ENCODE assay signal across 8 cellular contexts in genomic region chr6:45663181-45664180, GRCh38.
DNase-seq lines count a peak whose midpoint lies in the region; ATAC-seq, FAIRE-seq and TF ChIP-seq lines count a peak whose summit lies in the region.

No MANE protein-coding gene starts in this region.

- in situ Hi-C loops in K562 (cut with MboI) (no loop called here), HepG2 (cut with HindIII; ENCODE audit: extremely low pct_ligation_motif_present, low pct_unique_long_range_greater_than_20kb) (no loop called here)

- ATAC-seq in K562: peak; percentile 32; the same call in 1 of the 3 replicates
- ATAC-seq in HepG2: peak; percentile 20; the same call in 2 of the 3 replicates

- no peak for TF ChIP-seq CTCF in K562 (IDR thresholded peaks at IDR 0.05 in 2 of 3, conservative IDR thresholded peaks at IDR 0.05 in 1 of 3; ENCODE audit: insufficient read depth in 2 of 3, low read depth in 1 of 3, low read length in 3 of 3)
- no peak for TF ChIP-seq CTCF in HepG2 (CRISPR knock-in tag; IDR thresholded peaks at IDR 0.05)

- H3K27me3 ChIP-seq in K562 (ENCODE audit: control insufficient read depth in 2 of 2, insufficient read depth in 2 of 2, low read length in 2 of 2) (peaks cover 34 to 64% of the 10 kb centered on the region in 2 experiments), HepG2 (ENCODE audit: control insufficient read depth in 1 of 2, insufficient read depth in 2 of 2, low read length in 2 of 2) (peaks cover 8 to 37% of the 10 kb centered on the region in 2 experiments)

- H3K27ac ChIP-seq in K562 (ENCODE audit: extremely low read depth, low read depth, low read length) (no peak overlapping the region), HepG2 (ENCODE audit: extremely low read length, insufficient read depth, low read length) (no peak overlapping the region)

- no peak for TF ChIP-seq EP300 in K562 (IDR thresholded peaks at IDR 0.05; ENCODE audit: low read length)
- TF ChIP-seq EP300 in HepG2 (IDR thresholded peaks at IDR 0.05; ENCODE audit: low read depth in 2 of 2, low read length in 2 of 2): no peak
- TF ChIP-seq EP300 in HepG2 (CRISPR knock-in tag; IDR thresholded peaks at IDR 0.05; ENCODE audit: borderline replicate concordance): no peak

- no peak for TF ChIP-seq POLR2A in K562 (conservative IDR thresholded peaks at IDR 0.05)
- TF ChIP-seq POLR2A in HepG2 (IDR thresholded peaks at IDR 0.05; ENCODE audit: insufficient read depth in 1 of 2, low read depth in 2 of 2, low read length in 2 of 2): no peak

- WGBS in K562 (ENCODE audit: insufficient coverage, low coverage, missing lambda C conversion rate): 2% methylated on average over 74 of the region's 91 CpGs
- WGBS in HepG2 (ENCODE audit: low lambda C conversion rate): 43% methylated on average over 75 of the region's 91 CpGs

- H3K9ac ChIP-seq in K562 (ENCODE audit: insufficient read depth in 1 of 2, low read depth in 2 of 2, low read length in 2 of 2): no peak overlapping the region
- H3K9ac ChIP-seq in HepG2 (ENCODE audit: insufficient read depth, low read depth, low read length): no peak overlapping the region

- H3K4me1 ChIP-seq in K562 (replicated peaks in 1 of 2; ENCODE audit: control insufficient read depth in 2 of 2, insufficient read depth in 2 of 2, low read length in 2 of 2) (peaks cover 0 to 9% of the 10 kb centered on the region in 2 experiments; a peak in 1 of 5 replicates), HepG2 (ENCODE audit: insufficient read depth, low read length) (no peaks in the 10 kb centered on the region)

- no TSS peak for BruUV-seq in K562 (replicated peaks; lab: Mats Ljungman, UMichigan)
- no TSS peak for BruUV-seq in HepG2 (replicated peaks; lab: Mats Ljungman, UMichigan)

- POLR2A ChIA-PET in K562 (lab: Yijun Ruan, JAX): interaction anchor here (1.0 kb wide), 1 partner anchor 202 kb away, joined by 4 read pairs; no protein-coding TSS in a partner anchor
- POLR2A ChIA-PET in HepG2 (lab: Yijun Ruan, JAX): no interaction called here

- DNase-seq in T-helper 2 cell: peak in 3 of 5 experiments; percentile 11 to 78 (median 30)
- no peak for DNase-seq in K562 (ENCODE audit: extremely low read depth in 1 of 4, low spot score in 3 of 4)
- no peak for DNase-seq in HepG2 (ENCODE audit: low spot score)
- DNase-seq in stimulated activated CD4-positive, alpha-beta T cell treated with anti-CD3 and anti-CD28 coated beads, TNF-alpha, amount 100 ng/mL, for 1 hour (ENCODE audit: low read depth in 3 of 3, low spot score in 1 of 3): peak in 2 of 3 donors; percentile 10 to 22
- DNase-seq in 8988T: no peak
- DNase-seq in NCI-H226: no peak
- no peak for DNase-seq in NCI-H1092 treated with DMSO at 0.1 percent for 48 hours (lab: John Stamatoyannopoulos, UW)
- DNase-seq in RPMI8226: no peak

- H3K36me3 ChIP-seq in K562 (ENCODE audit: control insufficient read depth, insufficient read depth, low read length) (no peaks in the 10 kb centered on the region), HepG2 (replicated peaks in 1 of 2; ENCODE audit: control insufficient read depth in 1 of 2, insufficient read depth in 2 of 2, low read length in 2 of 2) (no peaks in the 10 kb centered on the region)

- H3K4me3 ChIP-seq in K562 (no peak overlapping the region), HepG2 (replicated peaks in 1 of 3; ENCODE audit: insufficient read depth in 1 of 3, low read depth in 2 of 3, low read length in 3 of 3) (no peak overlapping the region)

- H3K9me3 ChIP-seq in K562 (replicated peaks; ENCODE audit: control insufficient read depth, insufficient read depth, low read depth, low read length) (no peaks in the 10 kb centered on the region), HepG2 (ENCODE audit: low read length) (no peaks in the 10 kb centered on the region)

- no peaks in the 10 kb centered on the region for H3K9me1 ChIP-seq in K562 (ENCODE audit: control insufficient read depth, insufficient read depth, low read length)

- intact Hi-C loops in K562 (cut with micrococcal nuclease): no loop called here
- intact Hi-C loops in HepG2 (cut with micrococcal nuclease; ENCODE audit: unreplicated experiment): no loop called here

- H3K4me2 ChIP-seq in K562 (ENCODE audit: insufficient read depth, low read length) (no peak overlapping the region), HepG2 (ENCODE audit: low read depth, low read length) (no peak overlapping the region)

- no peak overlapping the region for H2AFZ ChIP-seq in K562 (ENCODE audit: low read depth, low read length)
- H2AFZ ChIP-seq in HepG2 (ENCODE audit: low read length): no peak overlapping the region

- TF ChIP-seq RAD21 in K562 (CRISPR knock-in tag; conservative IDR thresholded peaks at IDR 0.05 in 1 of 2, IDR thresholded peaks at IDR 0.05 in 1 of 2) (no peak), HepG2 (CRISPR knock-in tag; IDR thresholded peaks at IDR 0.05) (no peak)

- no peaks in the 10 kb centered on the region for H3K79me2 ChIP-seq in K562 (ENCODE audit: control insufficient read depth, insufficient read depth, low read length)
- no peaks in the 10 kb centered on the region for H3K79me2 ChIP-seq in HepG2 (ENCODE audit: insufficient read depth, low read length)

- no peaks in the 10 kb centered on the region for H4K20me1 ChIP-seq in K562 (replicated peaks; ENCODE audit: control insufficient read depth, insufficient read depth, low read length)
- H4K20me1 ChIP-seq in HepG2 (ENCODE audit: insufficient read depth, low read length): no peaks in the 10 kb centered on the region

- CTCF ChIA-PET in K562 (lab: Yijun Ruan, JAX; ENCODE audit: low intra/inter-chr PET ratio): no interaction called here
- CTCF ChIA-PET in HepG2 (lab: Yijun Ruan, JAX; ENCODE audit: low intra/inter-chr PET ratio, low total read pairs): no interaction called here

- FAIRE-seq in K562 (lab: Jason Lieb, UNC) (no peak), HepG2 (lab: Jason Lieb, UNC) (no peak)

TF ChIP-seq in K562, 482 proteins besides CTCF, POLR2A, EP300 and RAD21 (continues in another document):
- no peak for TF ChIP-seq SMARCE1 (IDR thresholded peaks at IDR 0.05)

TF ChIP-seq in HepG2, 621 proteins besides CTCF, POLR2A, EP300 and RAD21:
- TF ChIP-seq MAFF (IDR thresholded peaks at IDR 0.05; ENCODE audit: low read depth, low read length) (no peak), CREBL2 (CRISPR knock-in tag; IDR thresholded peaks at IDR 0.05; ENCODE audit: borderline replicate concordance) (no peak), EZH2 (conservative IDR thresholded peaks at IDR 0.05; ENCODE audit: low read depth, low read length) (0 out of 2 replicates have a peak, but pooled peaks have one; percentile 22)

Comparison
In these comparisons a context has a peak if more than half of its experiments do, and no peak if none do; other contexts are left out.
1. DNase-seq: peak in T-helper 2 cell (3 of 5) and stimulated activated CD4-positive, alpha-beta T cell treated with anti-CD3 and anti-CD28 coated beads, TNF-alpha, amount 100 ng/mL, for 1 hour (2 of 3); none in K562 (0 of 4), HepG2 (single experiment), 8988T (single experiment), NCI-H226 (single experiment), NCI-H1092 treated with DMSO at 0.1 percent for 48 hours (single experiment) and RPMI8226 (single experiment).